Comparison of ENCODE assay signal across 1 cellular context in genomic region chr3:149532463-149533180, GRCh38.
A peak's percentile ranks its signal among the peaks of the same experiment; 100 is the strongest.
TF ChIP-seq lines count a peak whose summit lies in the region.

No MANE protein-coding gene starts in this region.

TF ChIP-seq in HepG2, 621 proteins besides CTCF, POLR2A, EP300 and RAD21 (continued from another document):
- TF ChIP-seq HMGXB3 (CRISPR knock-in tag; IDR thresholded peaks at IDR 0.05; ENCODE audit: borderline replicate concordance) (0 out of 2 replicates have a peak, but pooled peaks have one; percentile 25), SNAPC2 (CRISPR knock-in tag; IDR thresholded peaks at IDR 0.05) (no peak), ZNF687 (CRISPR knock-in tag; IDR thresholded peaks at IDR 0.05) (peak; percentile 22; the same call in 1 of the 2 replicates), SALL1 (CRISPR knock-in tag; IDR thresholded peaks at IDR 0.05) (0 out of 2 replicates have a peak, but pooled peaks have one; percentile 21), SRSF9 (IDR thresholded peaks at IDR 0.05; ENCODE audit: borderline replicate concordance, insufficient read depth, low read depth, low read length, poor library complexity, severe bottlenecking) (no peak), ZNF362 (CRISPR knock-in tag; IDR thresholded peaks at IDR 0.05; ENCODE audit: borderline replicate concordance) (no peak)
